In genomic region chr2:26033270-26033768, GRCh38 we compare ENCODE assay signal across 1 cellular context.
A peak's percentile ranks its signal among the peaks of the same experiment; 100 is the strongest.
TF ChIP-seq lines count a peak whose summit lies in the region.

No MANE protein-coding gene starts in this region.

TF ChIP-seq in SK-N-SH, 30 proteins besides CTCF, POLR2A, EP300 and RAD21 (continued from another document):
- TF ChIP-seq IRF3 (IDR thresholded peaks at IDR 0.05; ENCODE audit: low read depth, low read length) (no peak), NRF1 (IDR thresholded peaks at IDR 0.05; ENCODE audit: low read depth, low read length) (no peak), PBX3 (IDR thresholded peaks at IDR 0.05) (no peak), NFIC (IDR thresholded peaks at IDR 0.05; ENCODE audit: borderline replicate concordance) (no peak), SIN3A (IDR thresholded peaks at IDR 0.05; ENCODE audit: borderline replicate concordance, low read depth, low read length) (peak; percentile 78; the same call in 1 of the 2 replicates), RCOR1 (IDR thresholded peaks at IDR 0.05; ENCODE audit: low read length) (no peak), POLR2AphosphoS5 (IDR thresholded peaks at IDR 0.05; ENCODE audit: low read depth, low read length) (no peak; the same call in none of the 2 replicates), EZH2phosphoT487 (IDR thresholded peaks at IDR 0.05; ENCODE audit: borderline replicate concordance, low read depth) (no peak), YY1 (IDR thresholded peaks at IDR 0.05; ENCODE audit: low read depth) (0 out of 2 replicates have a peak, but pooled peaks have one; percentile 40), TAF1 (IDR thresholded peaks at IDR 0.05; ENCODE audit: borderline replicate concordance, low read depth, low read length) (peak; percentile 9; the same call in 1 of the 2 replicates), TEAD4 (IDR thresholded peaks at IDR 0.05; ENCODE audit: borderline replicate concordance, insufficient read depth) (no peak), FOXJ3 (CRISPR knock-in tag; IDR thresholded peaks at IDR 0.05) (peak; percentile 69; the same call in 1 of the 2 replicates), TCF12 (IDR thresholded peaks at IDR 0.05) (no peak)
- TF ChIP-seq, protein P1, sequence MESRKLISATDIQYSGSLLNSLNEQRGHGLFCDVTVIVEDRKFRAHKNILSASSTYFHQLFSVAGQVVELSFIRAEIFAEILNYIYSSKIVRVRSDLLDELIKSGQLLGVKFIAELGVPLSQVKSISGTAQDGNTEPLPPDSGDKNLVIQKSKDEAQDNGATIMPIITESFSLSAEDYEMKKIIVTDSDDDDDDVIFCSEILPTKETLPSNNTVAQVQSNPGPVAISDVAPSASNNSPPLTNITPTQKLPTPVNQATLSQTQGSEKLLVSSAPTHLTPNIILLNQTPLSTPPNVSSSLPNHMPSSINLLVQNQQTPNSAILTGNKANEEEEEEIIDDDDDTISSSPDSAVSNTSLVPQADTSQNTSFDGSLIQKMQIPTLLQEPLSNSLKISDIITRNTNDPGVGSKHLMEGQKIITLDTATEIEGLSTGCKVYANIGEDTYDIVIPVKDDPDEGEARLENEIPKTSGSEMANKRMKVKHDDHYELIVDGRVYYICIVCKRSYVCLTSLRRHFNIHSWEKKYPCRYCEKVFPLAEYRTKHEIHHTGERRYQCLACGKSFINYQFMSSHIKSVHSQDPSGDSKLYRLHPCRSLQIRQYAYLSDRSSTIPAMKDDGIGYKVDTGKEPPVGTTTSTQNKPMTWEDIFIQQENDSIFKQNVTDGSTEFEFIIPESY (IDR thresholded peaks at IDR 0.05; ENCODE audit: borderline replicate concordance, low read depth): 0 out of 2 replicates have a peak, but pooled peaks have one; percentile 57
- TF ChIP-seq, protein P2, sequence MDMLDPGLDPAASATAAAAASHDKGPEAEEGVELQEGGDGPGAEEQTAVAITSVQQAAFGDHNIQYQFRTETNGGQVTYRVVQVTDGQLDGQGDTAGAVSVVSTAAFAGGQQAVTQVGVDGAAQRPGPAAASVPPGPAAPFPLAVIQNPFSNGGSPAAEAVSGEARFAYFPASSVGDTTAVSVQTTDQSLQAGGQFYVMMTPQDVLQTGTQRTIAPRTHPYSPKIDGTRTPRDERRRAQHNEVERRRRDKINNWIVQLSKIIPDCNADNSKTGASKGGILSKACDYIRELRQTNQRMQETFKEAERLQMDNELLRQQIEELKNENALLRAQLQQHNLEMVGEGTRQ (IDR thresholded peaks at IDR 0.05; ENCODE audit: borderline replicate concordance, low read depth, low read length): no peak
